ENCODE assay signal across 10 cellular contexts in genomic region chr19:34838753-34839431, GRCh38.
DNase-seq lines count a peak whose midpoint lies in the region; ATAC-seq and TF ChIP-seq lines count a peak whose summit lies in the region.
"Had no signal": no experiment of that assay in that cellular context is flagged by ENCODE, and none has a peak within 500 bp of the region (broad histone marks: within the 10 kb centered on the region; RNA-seq: fewer than 3 reads in every experiment).

No MANE protein-coding gene starts in this region.

- H3K4me3 Mint-ChIP-seq in activated CD8-positive, alpha-beta T cell treated with anti-CD3 and anti-CD28 coated beads, Interleukin-2, amount 10 ng/mL, durations not matched to agents 7 days and 5 days: no peak overlapping the region

- no peaks in the 10 kb centered on the region for H3K36me3 ChIP-seq in gastrocnemius medialis
- H3K36me3 ChIP-seq: breast epithelium had no signal

- peak overlapping the region in 3 of 4 donors; percentile 45 to 66 (median 60) for H3K27ac ChIP-seq in gastrocnemius medialis

- in situ Hi-C loops in gastrocnemius medialis (cut with MboI; ENCODE audit: low sequenced_read_pairs in 4 of 4): no loop called here

- TF ChIP-seq CTCF in gastrocnemius medialis (IDR thresholded peaks at IDR 0.05 in 4 of 5, conservative IDR thresholded peaks at IDR 0.05 in 1 of 5): peak in 1 of 5 experiments; percentile 22

- H3K27me3 Mint-ChIP-seq in activated CD8-positive, alpha-beta T cell treated with anti-CD3 and anti-CD28 coated beads, Interleukin-2, amount 10 ng/mL, durations not matched to agents 7 days and 5 days (ENCODE audit: low read depth): peaks cover 8% of the 10 kb centered on the region

- peaks cover 0 to 14% (median 0%) of the 10 kb centered on the region in 3 donors for H3K27me3 ChIP-seq in gastrocnemius medialis

- intact Hi-C loops in left cardiac atrium (cut with DNase I) (no loop called here), gastrocnemius medialis (cut with DNase I; ENCODE audit: low total_unique reads) (no loop called here)

- TF ChIP-seq POLR2A in gastrocnemius medialis (IDR thresholded peaks at IDR 0.05): no peak

- no peaks in the 10 kb centered on the region for H3K9me3 ChIP-seq in gastrocnemius medialis
- H3K9me3 ChIP-seq: breast epithelium had no signal

- no peaks in the 10 kb centered on the region for H3K36me3 Mint-ChIP-seq in activated CD8-positive, alpha-beta T cell treated with anti-CD3 and anti-CD28 coated beads, Interleukin-2, amount 10 ng/mL, durations not matched to agents 7 days and 5 days (ENCODE audit: low read depth)

- POLR2A ChIA-PET in activated CD8-positive, alpha-beta T cell treated with anti-CD3 and anti-CD28 coated beads, Interleukin-2, amount 10 ng/mL, durations not matched to agents 7 days and 5 days (lab: Charles Lee): no interaction called here

- H3K27ac Mint-ChIP-seq in activated CD8-positive, alpha-beta T cell treated with anti-CD3 and anti-CD28 coated beads, Interleukin-2, amount 10 ng/mL, durations not matched to agents 7 days and 5 days: no peak overlapping the region

- H3K4me3 ChIP-seq in gastrocnemius medialis: peak overlapping the region in 2 of 4 donors; percentile 20 to 27

- no peaks in the 10 kb centered on the region for H3K4me1 ChIP-seq in gastrocnemius medialis
- H3K4me1 ChIP-seq: breast epithelium had no signal

- ATAC-seq in activated CD8-positive, alpha-beta T cell treated with anti-CD3 and anti-CD28 coated beads, Interleukin-2, amount 10 ng/mL, durations not matched to agents 7 days and 5 days: peak; percentile 44
- ATAC-seq in left cardiac atrium (peak in 1 of 2 donors; percentile 55), gastrocnemius medialis (no peak), GM21367 (IDR thresholded peaks at IDR 0.05; ENCODE audit: unreplicated experiment) (no peak)

- no peaks in the 10 kb centered on the region for H3K9me3 Mint-ChIP-seq in activated CD8-positive, alpha-beta T cell treated with anti-CD3 and anti-CD28 coated beads, Interleukin-2, amount 10 ng/mL, durations not matched to agents 7 days and 5 days (ENCODE audit: insufficient read depth)

- H3K4me1 Mint-ChIP-seq in activated CD8-positive, alpha-beta T cell treated with anti-CD3 and anti-CD28 coated beads, Interleukin-2, amount 10 ng/mL, durations not matched to agents 7 days and 5 days (ENCODE audit: low read depth): no peaks in the 10 kb centered on the region

- DNase-seq in EH (ENCODE audit: low read depth) (peak; percentile 4), left cardiac atrium (peak; percentile 44), gastrocnemius medialis (no peak), NCI-H446 treated with DMSO at 0.1 percent for 48 hours (lab: John Stamatoyannopoulos, UW) (no peak), T1000 (lab: John Stamatoyannopoulos, UW) (no peak), UCSD-AML1 (lab: John Stamatoyannopoulos, UW; ENCODE audit: unreplicated experiment) (no peak)
- no peak for DNase-seq in activated CD8-positive, alpha-beta T cell treated with anti-CD3 and anti-CD28 coated beads, Interleukin-2, amount 10 ng/mL, durations not matched to agents 7 days and 5 days
- DNase-seq: NCI-H524 had no signal

- CTCF ChIA-PET in activated CD8-positive, alpha-beta T cell treated with anti-CD3 and anti-CD28 coated beads, Interleukin-2, amount 10 ng/mL, durations not matched to agents 7 days and 5 days (lab: Charles Lee): interaction anchor here (0.8 to 1.6 kb wide), 3 partner anchors 88 to 233 kb away, joined by 3 to 4 read pairs (median 3); partner anchors contain the start of gene ZNF30

Comparison
In these comparisons a context has a peak if more than half of its experiments do, and no peak if none do; other contexts are left out.
1. DNase-seq: peak in EH (single experiment) and left cardiac atrium (single experiment); none in activated CD8-positive, alpha-beta T cell treated with anti-CD3 and anti-CD28 coated beads, Interleukin-2, amount 10 ng/mL, durations not matched to agents 7 days and 5 days (single experiment), gastrocnemius medialis (0 of 2), NCI-H446 treated with DMSO at 0.1 percent for 48 hours (single experiment), T1000 (single experiment) and UCSD-AML1 (single experiment).